In the genomic region with DNA sequence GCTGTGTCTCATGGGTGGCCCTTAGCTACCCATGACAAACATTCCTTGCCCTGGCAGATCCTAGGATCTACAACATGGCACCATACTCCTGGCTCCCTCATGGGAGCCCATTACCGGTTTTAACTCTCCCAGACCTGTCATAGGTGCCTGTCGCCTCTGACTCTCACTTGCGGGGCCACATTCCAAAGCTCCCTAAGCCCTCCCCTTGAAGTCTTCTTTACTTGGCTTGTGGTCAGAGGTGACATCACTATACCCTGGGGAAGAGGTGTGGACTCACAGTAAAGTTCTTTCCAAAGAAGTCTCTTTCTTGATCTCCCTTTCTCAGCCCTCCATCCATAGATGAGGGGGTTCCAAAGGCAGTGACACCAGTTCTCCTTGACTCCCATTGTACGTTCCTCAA, we compare ENCODE assay signal across 17 cellular contexts. TPM values are rescaled to one million over a fixed set of nuclear protein-coding genes. Genes with fewer than 3 reads are reported as not detected.
DNase-seq lines count a peak whose midpoint lies in the region; ATAC-seq, FAIRE-seq and TF ChIP-seq lines count a peak whose summit lies in the region.
"Had no signal": no experiment of that assay in that cellular context is flagged by ENCODE, and none has a peak within 500 bp of the region (broad histone marks: within the 10 kb centered on the region; RNA-seq: fewer than 3 reads in every experiment).

No MANE protein-coding gene starts in this region.

- no peaks in the 10 kb centered on the region for H3K9me3 Mint-ChIP-seq in natural killer cell treated with Interleukin-12 subunit alpha and Interleukin-12 subunit beta and Interleukin-15 and Interleukin-18, amount 100 ng/mL, for 72 hours
- H3K9me3 Mint-ChIP-seq in natural killer cell, result no peaks in the 10 kb centered on the region
- H3K9me3 Mint-ChIP-seq: activated B cell treated with CpG ODN at 0.5 μM for 24 hours had no signal

- H3K4me1 ChIP-seq in RWPE2 (ENCODE audit: insufficient read depth, poor library complexity, severe bottlenecking) (peaks cover 17% of the 10 kb centered on the region), foreskin keratinocyte (peaks cover 26% of the 10 kb centered on the region)

- peaks cover 18 to 21% of the 10 kb centered on the region in 2 donors for H3K27me3 Mint-ChIP-seq in natural killer cell treated with Interleukin-12 subunit alpha and Interleukin-12 subunit beta and Interleukin-15 and Interleukin-18, amount 100 ng/mL, for 72 hours
- H3K27me3 Mint-ChIP-seq in natural killer cell (ENCODE audit: low read depth in 2 of 2), result peaks cover 25 to 44% of the 10 kb centered on the region in 2 donors

- FAIRE-seq in urothelium cell line (lab: Jason Lieb, UNC), result no peak

- H3K4me3 ChIP-seq in RWPE2 (ENCODE audit: severe bottlenecking), result no peak overlapping the region

- H3K27me3 ChIP-seq in RWPE2 (ENCODE audit: insufficient read depth, poor library complexity, severe bottlenecking) (no peaks in the 10 kb centered on the region), foreskin keratinocyte (no peaks in the 10 kb centered on the region)

- no peaks in the 10 kb centered on the region for H3K36me3 ChIP-seq in RWPE2 (ENCODE audit: low read depth)

- TF ChIP-seq CTCF in natural killer cell (IDR thresholded peaks at IDR 0.05) (no peak), RWPE2 (IDR thresholded peaks at IDR 0.05; ENCODE audit: poor library complexity, severe bottlenecking) (no peak), foreskin keratinocyte (conservative IDR thresholded peaks at IDR 0.05) (no peak)

- peaks cover 7 to 11% of the 10 kb centered on the region in 2 donors for H3K4me1 Mint-ChIP-seq in natural killer cell treated with Interleukin-12 subunit alpha and Interleukin-12 subunit beta and Interleukin-15 and Interleukin-18, amount 100 ng/mL, for 72 hours (ENCODE audit: low read depth in 2 of 2)
- H3K4me1 Mint-ChIP-seq in natural killer cell, result no peaks in the 10 kb centered on the region
- H3K4me1 Mint-ChIP-seq: activated B cell treated with CpG ODN at 0.5 μM for 24 hours had no signal

- no peak for DNase-seq in natural killer cell treated with Interleukin-12 subunit alpha and Interleukin-12 subunit beta and Interleukin-15 and Interleukin-18, amount 100 ng/mL, for 72 hours (ENCODE audit: low spot score)
- no peak for DNase-seq in natural killer cell
- no peak for DNase-seq in RWPE2 (ENCODE audit: low spot score)
- DNase-seq in foreskin keratinocyte, result peak; percentile 72 to 87
- DNase-seq in urothelium cell line (ENCODE audit: low spot score), result peak; percentile 37
- DNase-seq in NCI-H2107 (lab: John Stamatoyannopoulos, UW), result no peak
- DNase-seq: activated B cell treated with CpG ODN at 0.5 μM for 24 hours, Kasumi-1, midbrain, NCI-H1694 treated with DMSO at 0.1 percent for 48 hours, NCI-H82 had no signal

- H3K36me3 Mint-ChIP-seq in natural killer cell treated with Interleukin-12 subunit alpha and Interleukin-12 subunit beta and Interleukin-15 and Interleukin-18, amount 100 ng/mL, for 72 hours, result no peaks in the 10 kb centered on the region
- no peaks in the 10 kb centered on the region for H3K36me3 Mint-ChIP-seq in natural killer cell
- H3K36me3 Mint-ChIP-seq: activated naive CD8-positive, alpha-beta T cell had no signal

- H3K27ac ChIP-seq in RWPE2 (ENCODE audit: poor library complexity, severe bottlenecking) (no peak overlapping the region), foreskin keratinocyte (no peak overlapping the region)
- H3K27ac ChIP-seq: parathyroid adenoma had no signal

- peak in 1 of 2 donors; percentile 20 for ATAC-seq in natural killer cell treated with Interleukin-12 subunit alpha and Interleukin-12 subunit beta and Interleukin-15 and Interleukin-18, amount 100 ng/mL, for 72 hours
- ATAC-seq in natural killer cell (no peak), RWPE2 (ENCODE audit: low read depth) (peak; percentile 19; the same call in 2 of the 3 replicates), foreskin keratinocyte (peak; percentile 55), GM18517 (IDR thresholded peaks at IDR 0.05; ENCODE audit: unreplicated experiment) (no peak), GM19455 (IDR thresholded peaks at IDR 0.05; ENCODE audit: unreplicated experiment) (no peak)
- ATAC-seq: SK-N-SH treated with all-trans-retinoic acid at 6 μM for 48 hours had no signal

- H3K9me3 ChIP-seq in RWPE2 (ENCODE audit: severe bottlenecking), result no peaks in the 10 kb centered on the region

- peak overlapping the region; percentile 49 for H3K4me3 Mint-ChIP-seq in natural killer cell treated with Interleukin-12 subunit alpha and Interleukin-12 subunit beta and Interleukin-15 and Interleukin-18, amount 100 ng/mL, for 72 hours
- H3K4me3 Mint-ChIP-seq in natural killer cell, result no peak overlapping the region
- H3K4me3 Mint-ChIP-seq: activated B cell treated with CpG ODN at 0.5 μM for 24 hours; activated naive CD8-positive, alpha-beta T cell had no signal

- intact Hi-C loops in natural killer cell (cut with micrococcal nuclease), result no loop called here

- H3K27ac Mint-ChIP-seq in natural killer cell treated with Interleukin-12 subunit alpha and Interleukin-12 subunit beta and Interleukin-15 and Interleukin-18, amount 100 ng/mL, for 72 hours, result no peak overlapping the region
- H3K27ac Mint-ChIP-seq in natural killer cell, result no peak overlapping the region
- H3K27ac Mint-ChIP-seq: activated B cell treated with CpG ODN at 0.5 μM for 24 hours; activated naive CD8-positive, alpha-beta T cell had no signal

RNA-seq across cellular contexts. Expression of gene SLAMF9, which starts 5.4 kb away (rescaled TPM):
- not detected for total RNA-seq in natural killer cell treated with Interleukin-12 subunit alpha and Interleukin-12 subunit beta and Interleukin-15 and Interleukin-18, amount 100 ng/mL, for 72 hours
- total RNA-seq in natural killer cell (not detected), foreskin keratinocyte (0.44 and 0.63 TPM in 2 replicates)
- 0.40 and 0.72 TPM in 2 replicates for polyA plus RNA-seq in foreskin keratinocyte
- total RNA-seq: activated B cell treated with CpG ODN at 0.5 μM for 24 hours, cerebellum had no signal

RNA-seq across cellular contexts. Expression of gene IGSF9, which starts 14.0 kb away (rescaled TPM):
- not detected for total RNA-seq in natural killer cell treated with Interleukin-12 subunit alpha and Interleukin-12 subunit beta and Interleukin-15 and Interleukin-18, amount 100 ng/mL, for 72 hours
- total RNA-seq in natural killer cell (not detected), foreskin keratinocyte (9.7 and 11.9 TPM in 2 replicates)
- 9.3 and 11.8 TPM in 2 replicates for polyA plus RNA-seq in foreskin keratinocyte
- total RNA-seq: activated B cell treated with CpG ODN at 0.5 μM for 24 hours had no signal

RNA-seq across cellular contexts. Expression of gene TAGLN2, which starts 34.1 kb away (rescaled TPM):
- 100 to 1,000 TPM; 239 to 375 TPM for total RNA-seq in natural killer cell treated with Interleukin-12 subunit alpha and Interleukin-12 subunit beta and Interleukin-15 and Interleukin-18, amount 100 ng/mL, for 72 hours
- total RNA-seq in natural killer cell (100 to 1,000 TPM; 344 to 394 (median 358) TPM), foreskin keratinocyte (462 and 520 TPM in 2 replicates)
- polyA plus RNA-seq in foreskin keratinocyte, result 928 and 982 TPM in 2 replicates

RNA-seq across cellular contexts. Expression of gene CFAP45, which starts 59.5 kb away (rescaled TPM):
- total RNA-seq in natural killer cell treated with Interleukin-12 subunit alpha and Interleukin-12 subunit beta and Interleukin-15 and Interleukin-18, amount 100 ng/mL, for 72 hours, result 1 to 10 TPM in 1 of 2 donors, under 1 TPM in 1; 0.38 to 3.0 TPM
- 1 to 10 TPM; 1.3 to 5.0 (median 1.6) TPM for total RNA-seq in natural killer cell
- 1.0 and 1.3 TPM in 2 replicates for total RNA-seq in foreskin keratinocyte
- polyA plus RNA-seq in foreskin keratinocyte, result 1.1 and 1.3 TPM in 2 replicates

Comparison
In these comparisons a context has a peak if more than half of its experiments do, and no peak if none do; other contexts are left out.
1. ATAC-seq: peak in RWPE2 (single experiment) and foreskin keratinocyte (single experiment); none in natural killer cell (0 of 3), GM18517 (single experiment) and GM19455 (single experiment).
2. DNase-seq: peak in foreskin keratinocyte (2 of 2) and urothelium cell line (single experiment); none in natural killer cell treated with Interleukin-12 subunit alpha and Interleukin-12 subunit beta and Interleukin-15 and Interleukin-18, amount 100 ng/mL, for 72 hours (single experiment), natural killer cell (single experiment), RWPE2 (single experiment) and NCI-H2107 (single experiment).
3. RNA of gene IGSF9, which starts 14.0 kb away (total RNA-seq): 9.7 to 11.9 TPM in foreskin keratinocyte; not detected in natural killer cell treated with Interleukin-12 subunit alpha and Interleukin-12 subunit beta and Interleukin-15 and Interleukin-18, amount 100 ng/mL, for 72 hours and not detected in natural killer cell; every median in the first group is over 10 times any median in the second.